Comparison of ENCODE assay signal across 16 cellular contexts in genomic region chr7:28107960-28108359, GRCh38.
A peak's percentile ranks its signal among the peaks of the same experiment; 100 is the strongest.
DNase-seq lines count a peak whose midpoint lies in the region; ATAC-seq, FAIRE-seq and TF ChIP-seq lines count a peak whose summit lies in the region.
"Had no signal": no experiment of that assay in that cellular context is flagged by ENCODE, and none has a peak within 500 bp of the region (broad histone marks: within the 10 kb centered on the region; RNA-seq: fewer than 3 reads in every experiment).

No MANE protein-coding gene starts in this region.

- H3K4me1 ChIP-seq in breast epithelium (peaks cover 0 to 10% of the 10 kb centered on the region in 2 donors), adrenal gland (replicated peaks in 1 of 2) (peaks cover 19 to 53% of the 10 kb centered on the region in 2 donors), tibial artery (peaks cover 0 to 59% (median 23%) of the 10 kb centered on the region in 4 donors)
- H3K4me1 ChIP-seq: SJCRH30 had no signal

- TF ChIP-seq POLR2A in breast epithelium (IDR thresholded peaks at IDR 0.05) (no peak), adrenal gland (IDR thresholded peaks at IDR 0.05) (no peak)

- peaks cover 18% of the 10 kb centered on the region for H3K36me3 Mint-ChIP-seq in MCF 10A (ENCODE audit: insufficient read depth, unreplicated experiment)
- H3K36me3 Mint-ChIP-seq: natural killer cell had no signal

- no peaks in the 10 kb centered on the region for H3K9me3 Mint-ChIP-seq in MCF 10A (ENCODE audit: unreplicated experiment)
- H3K9me3 Mint-ChIP-seq: natural killer cell had no signal

- peaks cover 25% of the 10 kb centered on the region for H3K4me1 Mint-ChIP-seq in MCF 10A (ENCODE audit: insufficient read depth, unreplicated experiment)

- H3K4me3 ChIP-seq in breast epithelium (no peak overlapping the region), adrenal gland (no peak overlapping the region), tibial artery (no peak overlapping the region)
- H3K4me3 ChIP-seq: SJCRH30 had no signal

- H3K27ac ChIP-seq in breast epithelium (peak overlapping the region in 1 of 2 donors; percentile 15), adrenal gland (peak overlapping the region in 3 of 5 donors; percentile 27 to 51 (median 43)), tibial artery (peak overlapping the region; percentile 43 to 48)
- H3K27ac ChIP-seq: 22Rv1, SJCRH30 had no signal

- H3K36me3 ChIP-seq in breast epithelium (no peaks in the 10 kb centered on the region), adrenal gland (replicated peaks in 1 of 2) (no peaks in the 10 kb centered on the region), tibial artery (no peaks in the 10 kb centered on the region)
- H3K36me3 ChIP-seq: SJCRH30 had no signal

- CTCF ChIA-PET in MCF 10A (lab: Yijun Ruan, JAX) = interaction anchor here (4.6 kb wide), 1 partner anchor 12 kb away, joined by 31 read pairs; no protein-coding TSS in a partner anchor

- peak; percentile 22 for ATAC-seq in left ventricle myocardium superior
- ATAC-seq: left colon, natural killer cell had no signal

- no TSS peak for BruUV-seq in MCF 10A (replicated peaks; lab: Mats Ljungman, UMichigan)

- no peaks in the 10 kb centered on the region for H3K27me3 Mint-ChIP-seq in MCF 10A (ENCODE audit: insufficient read depth, unreplicated experiment)
- H3K27me3 Mint-ChIP-seq: stimulated activated naive B cell treated with anti-CD40 and anti-IgM and Interleukin-4, amounts not matched to agents 10 μg/mL and 1 μg/mL and 100 μg/mL, for 72 hours had no signal

- H3K9me3 ChIP-seq in breast epithelium = no peaks in the 10 kb centered on the region
- no peaks in the 10 kb centered on the region for H3K9me3 ChIP-seq in adrenal gland (replicated peaks in 1 of 3)
- H3K9me3 ChIP-seq in tibial artery = no peaks in the 10 kb centered on the region
- H3K9me3 ChIP-seq: SJCRH30 had no signal

- WGBS in adrenal gland, 4 donors = 54 to 66% (median 62%) methylated on average over 3 of the region's 3 CpGs

- no peaks in the 10 kb centered on the region for H3K27me3 ChIP-seq in breast epithelium
- no peaks in the 10 kb centered on the region for H3K27me3 ChIP-seq in adrenal gland
- no peaks in the 10 kb centered on the region for H3K27me3 ChIP-seq in tibial artery
- H3K27me3 ChIP-seq: SJCRH30 had no signal

- DNase-seq in MCF 10A (ENCODE audit: unreplicated experiment) (peak; percentile 64), breast epithelium (ENCODE audit: low spot score in 2 of 2) (no peak), adrenal gland (peak in 5 of 7 donors; percentile 41 to 66 (median 49)), left ventricle myocardium superior (no peak), tibial artery (no peak), NK-92 (lab: John Stamatoyannopoulos, UW; ENCODE audit: unreplicated experiment) (no peak), GM19239 (ENCODE audit: insufficient read length, low spot score) (no peak)
- no peak for DNase-seq in stimulated activated CD4-positive, alpha-beta T cell treated with anti-CD3 and anti-CD28 coated beads, Interleukin-4, amount 100 ng/mL, for 1 hour
- DNase-seq: activated naive CD4-positive, alpha-beta T cell; left colon; natural killer cell; SJCRH30; stimulated activated naive B cell treated with anti-CD40 and anti-IgM and Interleukin-4, amounts not matched to agents 10 μg/mL and 1 μg/mL and 100 μg/mL, for 72 hours had no signal

- POLR2A ChIA-PET in MCF 10A (lab: Yijun Ruan, JAX) = no interaction called here

- TF ChIP-seq CTCF in MCF 10A (IDR thresholded peaks at IDR 0.05; ENCODE audit: unreplicated experiment) = no peak
- TF ChIP-seq CTCF in breast epithelium (IDR thresholded peaks at IDR 0.05) = no peak
- no peak for TF ChIP-seq CTCF in adrenal gland (IDR thresholded peaks at IDR 0.05)
- no peak for TF ChIP-seq CTCF in tibial artery (IDR thresholded peaks at IDR 0.05)

- H3K4me3 Mint-ChIP-seq in MCF 10A (ENCODE audit: unreplicated experiment) = no peak overlapping the region
- H3K4me3 Mint-ChIP-seq: natural killer cell; stimulated activated naive B cell treated with anti-CD40 and anti-IgM and Interleukin-4, amounts not matched to agents 10 μg/mL and 1 μg/mL and 100 μg/mL, for 72 hours had no signal

- intact Hi-C loops in MCF 10A (cut with micrococcal nuclease) (no loop called here), breast epithelium (cut with DNase I; ENCODE audit: low total_unique reads) (no loop called here), adrenal gland (cut with DNase I) (no loop called here), left ventricle myocardium superior (cut with micrococcal nuclease) (loop anchor here (10.0 kb wide), 1 partner anchor 67 kb away; no protein-coding TSS in a partner anchor), tibial artery (cut with DNase I; ENCODE audit: low total_unique reads) (no loop called here)

- FAIRE-seq in GM19239 (lab: Jason Lieb, UNC) = no peak
- FAIRE-seq: G401.6, TTC549 had no signal

- no peak overlapping the region for H3K27ac Mint-ChIP-seq in MCF 10A (ENCODE audit: low read depth, unreplicated experiment)
- H3K27ac Mint-ChIP-seq: stimulated activated naive B cell treated with anti-CD40 and anti-IgM and Interleukin-4, amounts not matched to agents 10 μg/mL and 1 μg/mL and 100 μg/mL, for 72 hours had no signal

Comparison
In these comparisons a context has a peak if more than half of its experiments do, and no peak if none do; other contexts are left out.
1. DNase-seq: peak in MCF 10A (single experiment) and adrenal gland (5 of 7); none in breast epithelium (0 of 2), left ventricle myocardium superior (single experiment), tibial artery (0 of 2), NK-92 (single experiment), GM19239 (single experiment) and stimulated activated CD4-positive, alpha-beta T cell treated with anti-CD3 and anti-CD28 coated beads, Interleukin-4, amount 100 ng/mL, for 1 hour (single experiment).